ENCODE assay signal across 18 cellular contexts in the genomic region with DNA sequence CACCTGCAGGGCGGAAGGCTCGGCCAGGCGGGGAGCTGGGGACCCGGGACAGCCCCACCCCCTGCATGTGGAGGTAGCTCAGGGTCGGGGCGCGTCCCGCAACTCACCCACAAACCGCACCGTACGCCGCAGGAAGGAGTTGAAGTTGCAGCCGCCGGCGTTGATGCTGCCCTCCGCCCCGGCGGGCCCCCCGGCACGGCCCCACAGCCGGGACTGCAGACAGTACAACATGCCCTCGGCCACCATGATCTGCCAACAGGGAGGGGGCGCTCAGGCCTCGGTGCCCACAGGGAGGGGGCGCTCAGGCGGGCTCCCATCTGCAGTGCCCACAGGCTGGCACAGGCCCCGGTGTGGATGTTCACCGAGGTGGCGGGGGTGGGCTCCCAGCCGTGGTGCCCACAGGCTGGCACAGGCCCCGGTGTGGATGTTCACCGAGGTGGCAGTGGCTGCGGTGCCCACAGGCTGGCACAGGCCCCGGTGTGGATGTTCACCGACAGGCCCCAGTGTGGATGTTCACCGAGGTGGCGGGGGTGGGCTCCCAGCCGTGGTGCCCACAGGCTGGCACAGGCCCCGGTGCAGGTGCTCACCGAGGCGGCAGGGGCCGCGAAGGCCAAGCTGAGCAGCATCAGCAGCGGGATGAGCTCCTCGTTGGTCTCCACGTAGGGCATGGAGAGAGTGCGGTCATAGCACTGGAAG. TPM values are rescaled to one million over a fixed set of nuclear protein-coding genes. Genes with fewer than 3 reads are reported as not detected.
DNase-seq lines count a peak whose midpoint lies in the region; ATAC-seq and TF ChIP-seq lines count a peak whose summit lies in the region.
"Had no signal": no experiment of that assay in that cellular context is flagged by ENCODE, and none has a peak within 500 bp of the region (broad histone marks: within the 10 kb centered on the region; RNA-seq: fewer than 3 reads in every experiment).

No MANE protein-coding gene starts in this region.

- peak overlapping the region; percentile 69 for H3K27ac Mint-ChIP-seq in activated T-helper 17 cell treated with anti-CD3 and anti-CD28 coated beads, Interleukin-2, amount 50 U/mL, for 72 hours
- H3K27ac Mint-ChIP-seq in nephron progenitor cell = no peak overlapping the region

- H3K4me1 Mint-ChIP-seq in activated T-helper 17 cell treated with anti-CD3 and anti-CD28 coated beads, Interleukin-2, amount 50 U/mL, for 72 hours = peaks cover 14% of the 10 kb centered on the region
- H3K4me1 Mint-ChIP-seq in nephron progenitor cell = peaks cover 13% of the 10 kb centered on the region

- H3K4me1 ChIP-seq in right atrium auricular region (no peaks in the 10 kb centered on the region), mucosa of descending colon (ENCODE audit: low read depth) (no peaks in the 10 kb centered on the region), sigmoid colon (no peaks in the 10 kb centered on the region)
- H3K4me1 ChIP-seq: heart right ventricle, tibial artery had no signal

- DNase-seq in left cardiac atrium (no peak), right atrium auricular region (ENCODE audit: low spot score) (no peak), mucosa of descending colon (no peak), putamen (ENCODE audit: low spot score) (no peak), sigmoid colon (no peak), NCI-H2029 (lab: John Stamatoyannopoulos, UW) (no peak), nephron progenitor cell (no peak)
- DNase-seq: anterior cingulate cortex, MG63, T-helper 1 cell, tibial artery had no signal

- no peak overlapping the region for H3K27ac ChIP-seq in right atrium auricular region
- no peak overlapping the region for H3K27ac ChIP-seq in sigmoid colon
- H3K27ac ChIP-seq: coronary artery, heart right ventricle, tibial artery had no signal

- TF ChIP-seq CTCF in right atrium auricular region (IDR thresholded peaks at IDR 0.05) (no peak), mucosa of descending colon (IDR thresholded peaks at IDR 0.05) (no peak), sigmoid colon (IDR thresholded peaks at IDR 0.05) (no peak), nephron progenitor cell (IDR thresholded peaks at IDR 0.05) (no peak)

- ATAC-seq in left cardiac atrium (peak; percentile 2 to 14), mucosa of descending colon (peak; percentile 5)
- ATAC-seq in activated T-helper 17 cell treated with anti-CD3 and anti-CD28 coated beads, Interleukin-2, amount 50 U/mL, for 72 hours (replicated peaks) = peak; percentile 24

- H3K27me3 ChIP-seq in right atrium auricular region = no peaks in the 10 kb centered on the region
- no peaks in the 10 kb centered on the region for H3K27me3 ChIP-seq in sigmoid colon
- H3K27me3 ChIP-seq: heart right ventricle, MG63, tibial artery had no signal

- peaks cover 5% of the 10 kb centered on the region for H3K9me3 Mint-ChIP-seq in activated T-helper 17 cell treated with anti-CD3 and anti-CD28 coated beads, Interleukin-2, amount 50 U/mL, for 72 hours
- H3K9me3 Mint-ChIP-seq in nephron progenitor cell = no peaks in the 10 kb centered on the region

- 89 to 96% methylated on average over 47 of the region's 47 CpGs for WGBS in sigmoid colon, 2 donors

- no peaks in the 10 kb centered on the region for H3K27me3 Mint-ChIP-seq in activated T-helper 17 cell treated with anti-CD3 and anti-CD28 coated beads, Interleukin-2, amount 50 U/mL, for 72 hours
- peaks cover 3% of the 10 kb centered on the region for H3K27me3 Mint-ChIP-seq in nephron progenitor cell (ENCODE audit: low read depth, poor library complexity)

- no peak overlapping the region for H3K4me3 Mint-ChIP-seq in activated T-helper 17 cell treated with anti-CD3 and anti-CD28 coated beads, Interleukin-2, amount 50 U/mL, for 72 hours
- H3K4me3 Mint-ChIP-seq in nephron progenitor cell = no peak overlapping the region

- no peaks in the 10 kb centered on the region for H3K9me3 ChIP-seq in right atrium auricular region
- no peaks in the 10 kb centered on the region for H3K9me3 ChIP-seq in mucosa of descending colon
- no peaks in the 10 kb centered on the region for H3K9me3 ChIP-seq in sigmoid colon
- H3K9me3 ChIP-seq: heart right ventricle, MG63, tibial artery had no signal

- intact Hi-C loops in left cardiac atrium (cut with DNase I) = no loop called here
- intact Hi-C loops in mucosa of descending colon (cut with DNase I, micrococcal nuclease) = no loop called here
- intact Hi-C loops in sigmoid colon (cut with DNase I) = no loop called here

- no peak for TF ChIP-seq POLR2A in sigmoid colon (IDR thresholded peaks at IDR 0.05)

- H3K4me3 ChIP-seq in right atrium auricular region (no peak overlapping the region), mucosa of descending colon (no peak overlapping the region), sigmoid colon (no peak overlapping the region)
- H3K4me3 ChIP-seq: coronary artery, heart right ventricle, MG63, tibial artery had no signal

- peaks cover 46% of the 10 kb centered on the region for H3K36me3 Mint-ChIP-seq in activated T-helper 17 cell treated with anti-CD3 and anti-CD28 coated beads, Interleukin-2, amount 50 U/mL, for 72 hours (ENCODE audit: low read depth)
- H3K36me3 Mint-ChIP-seq in nephron progenitor cell (ENCODE audit: low read depth) = peaks cover 48% of the 10 kb centered on the region

- H3K36me3 ChIP-seq in right atrium auricular region (peaks cover 28% of the 10 kb centered on the region), mucosa of descending colon (ENCODE audit: low read depth) (peaks cover 6% of the 10 kb centered on the region), sigmoid colon (peaks cover 11 to 29% (median 24%) of the 10 kb centered on the region in 4 donors)

- TF ChIP-seq EP300 in sigmoid colon (IDR thresholded peaks at IDR 0.05) = no peak

RNA-seq across cellular contexts. Expression of a gene that starts 6.5 kb away (rescaled TPM):
- total RNA-seq in left cardiac atrium (under 1 TPM; 0.21 to 0.27 TPM), right atrium auricular region (not detected), mucosa of descending colon (under 1 TPM in 1 of 3 donors, not detected in 2; 0.19 TPM), sigmoid colon (not detected)
- not detected for total RNA-seq in activated T-helper 17 cell treated with anti-CD3 and anti-CD28 coated beads, Interleukin-2, amount 50 U/mL, for 72 hours
- under 1 TPM in 1 of 3 donors, not detected in 2; 0.07 TPM for polyA plus RNA-seq in sigmoid colon
- total RNA-seq: heart right ventricle, RPMI7951 had no signal
- polyA plus RNA-seq: esophagus, heart right ventricle had no signal

RNA-seq across cellular contexts. Expression of a gene that starts 12.4 kb away (rescaled TPM):
- total RNA-seq in left cardiac atrium (under 1 TPM in 1 of 2 donors, not detected in 1; 0.18 TPM), right atrium auricular region (not detected), mucosa of descending colon (under 1 TPM in 1 of 3 donors, not detected in 2; 0.25 TPM), sigmoid colon (1 to 10 TPM in 1 of 4 donors, under 1 TPM in 1, not detected in 2; 0.36 to 1.1 TPM)
- under 1 TPM in 1 of 2 donors, not detected in 1; 0.19 TPM for total RNA-seq in activated T-helper 17 cell treated with anti-CD3 and anti-CD28 coated beads, Interleukin-2, amount 50 U/mL, for 72 hours
- under 1 TPM in 1 of 3 donors, not detected in 2; 0.03 TPM for polyA plus RNA-seq in sigmoid colon
- total RNA-seq: kidney epithelial cell, renal cortical epithelial cell, RPMI7951 had no signal
- polyA plus RNA-seq: esophagus had no signal

RNA-seq across cellular contexts. Expression of a gene that starts 18.0 kb away (rescaled TPM):
- 100 to 1,000 TPM in 1 of 2 donors, 10 to 100 TPM in 1; 90.1 to 131 TPM for total RNA-seq in left cardiac atrium
- 10 to 100 TPM; 49.4 to 73.9 TPM for total RNA-seq in right atrium auricular region
- 100 to 1,000 TPM; 405 to 726 TPM for total RNA-seq in activated T-helper 17 cell treated with anti-CD3 and anti-CD28 coated beads, Interleukin-2, amount 50 U/mL, for 72 hours
- total RNA-seq in mucosa of descending colon = 100 to 1,000 TPM; 204 to 305 (median 281) TPM
- total RNA-seq in sigmoid colon = 10 to 100 TPM; 53.8 to 94.5 (median 71.7) TPM
- 100 to 1,000 TPM in 2 of 3 donors, 10 to 100 TPM in 1; 78.7 to 154 (median 101) TPM for polyA plus RNA-seq in sigmoid colon

RNA-seq across cellular contexts. Expression of a gene that starts 25.6 kb away (rescaled TPM):
- total RNA-seq in left cardiac atrium = not detected
- total RNA-seq in right atrium auricular region = not detected
- total RNA-seq in activated T-helper 17 cell treated with anti-CD3 and anti-CD28 coated beads, Interleukin-2, amount 50 U/mL, for 72 hours = not detected
- not detected for total RNA-seq in mucosa of descending colon
- not detected for total RNA-seq in sigmoid colon
- polyA plus RNA-seq in sigmoid colon = not detected
- total RNA-seq: heart right ventricle, kidney epithelial cell, renal cortical epithelial cell, RPMI7951 had no signal
- polyA plus RNA-seq: esophagus had no signal

RNA-seq across cellular contexts. Expression of a gene that starts 36.9 kb away (rescaled TPM):
- total RNA-seq in left cardiac atrium (1 to 10 TPM; 1.5 to 2.4 TPM), right atrium auricular region (under 1 TPM; 0.67 to 0.83 TPM), mucosa of descending colon (1 to 10 TPM in 1 of 3 donors, under 1 TPM in 2; 0.43 to 1.2 (median 0.77) TPM), sigmoid colon (1 to 10 TPM in 3 of 4 donors, not detected in 1; 1.4 to 3.6 (median 2.3) TPM)
- total RNA-seq in activated T-helper 17 cell treated with anti-CD3 and anti-CD28 coated beads, Interleukin-2, amount 50 U/mL, for 72 hours = not detected
- polyA plus RNA-seq in sigmoid colon = under 1 TPM in 1 of 3 donors, not detected in 2; 0.64 TPM
- total RNA-seq: renal cortical epithelial cell, RPMI7951 had no signal
